8 cellular contexts compared by ENCODE assay signal in genomic region chr2:40450066-40450841, GRCh38. TPM values are rescaled to one million over a fixed set of nuclear protein-coding genes. Genes with fewer than 3 reads are reported as not detected.
DNase-seq lines count a peak whose midpoint lies in the region; ATAC-seq, FAIRE-seq and TF ChIP-seq lines count a peak whose summit lies in the region.

No MANE protein-coding gene starts in this region.

- H3K4me3 Mint-ChIP-seq in effector memory CD8-positive, alpha-beta T cell = no peak overlapping the region

- peaks cover 24 to 34% of the 10 kb centered on the region in 2 donors for H3K27me3 Mint-ChIP-seq in effector memory CD8-positive, alpha-beta T cell

- no peak overlapping the region for H3K27ac ChIP-seq in A549
- no peak overlapping the region for H3K27ac ChIP-seq in ovary

- no peaks in the 10 kb centered on the region for H3K27me3 ChIP-seq in ovary

- no peak for TF ChIP-seq EP300 in A549 (IDR thresholded peaks at IDR 0.05)
- TF ChIP-seq EP300 in ovary (IDR thresholded peaks at IDR 0.05) = no peak

- TF ChIP-seq POLR2A in A549 (IDR thresholded peaks at IDR 0.05; ENCODE audit: low read length) (no peak), ovary (IDR thresholded peaks at IDR 0.05) (no peak)

- no peak for FAIRE-seq in A549 (lab: Jason Lieb, UNC)

- in situ Hi-C loops in GM13976 (cut with MboI; ENCODE audit: low sequenced_read_pairs, unreplicated experiment) = no loop called here

- peaks cover 2 to 7% of the 10 kb centered on the region in 2 donors for H3K9me3 Mint-ChIP-seq in effector memory CD8-positive, alpha-beta T cell

- peaks cover 0 to 3% of the 10 kb centered on the region in 2 donors for H3K4me1 Mint-ChIP-seq in effector memory CD8-positive, alpha-beta T cell (ENCODE audit: low read depth in 2 of 2)

- H3K4me3 ChIP-seq in A549 (peak overlapping the region; percentile 57), fibroblast of pulmonary artery (replicated peaks; ENCODE audit: low read depth, low read length) (peak overlapping the region; percentile 67), ovary (peak overlapping the region; percentile 59)

- no peak; a peak in 1 of 5 replicates for TF ChIP-seq RAD21 in A549 (conservative IDR thresholded peaks at IDR 0.05 in 1 of 2, IDR thresholded peaks at IDR 0.05 in 1 of 2)

- intact Hi-C loops in ovary (cut with DNase I) = no loop called here

- H3K4me2 ChIP-seq in A549 = peak overlapping the region; percentile 99

- H3K27ac Mint-ChIP-seq in effector memory CD8-positive, alpha-beta T cell = no peak overlapping the region

- DNase-seq in A549 (ENCODE audit: low read depth in 1 of 2, low spot score in 1 of 2) = no peak
- peak; percentile 5 for DNase-seq in GM13976 (ENCODE audit: low spot score)
- DNase-seq in SIG-M5 (lab: John Stamatoyannopoulos, UW) = peak; percentile 68
- DNase-seq in fibroblast of pulmonary artery (ENCODE audit: low read depth) = peak; percentile 30
- DNase-seq in ovary = peak in 2 of 5 donors; percentile 22 to 33
- DNase-seq in effector memory CD8-positive, alpha-beta T cell = no peak
- no peak for DNase-seq in inferior parietal cortex (ENCODE audit: extremely low spot score)
- DNase-seq in cortex of kidney (lab: John Stamatoyannopoulos, UW) = no peak

- H3K9me3 ChIP-seq in A549 (no peaks in the 10 kb centered on the region), ovary (no peaks in the 10 kb centered on the region)

- no peak for TF ChIP-seq CTCF in A549 (IDR thresholded peaks at IDR 0.05)
- no peak for TF ChIP-seq CTCF in GM13976 (IDR thresholded peaks at IDR 0.05; ENCODE audit: borderline replicate concordance, control extremely low read depth, extremely low read depth, insufficient read depth, missing control alignments)
- peak; percentile 6 for TF ChIP-seq CTCF in fibroblast of pulmonary artery (IDR thresholded peaks at IDR 0.05; ENCODE audit: low read length, missing control alignments)
- TF ChIP-seq CTCF in ovary (IDR thresholded peaks at IDR 0.05) = no peak

- 26% methylated on average over 14 of the region's 14 CpGs for WGBS in A549 (ENCODE audit: missing lambda C conversion rate)
- WGBS in ovary, 3 donors = 4 to 6% (median 5%) methylated on average over 14 of the region's 14 CpGs

- POLR2A ChIA-PET in A549 (lab: Yijun Ruan, JAX) = interaction anchor here (0.9 to 1.5 kb wide), 2 partner anchors 9 to 15 kb away, joined by 3 to 4 read pairs; no protein-coding TSS in a partner anchor

- no peaks in the 10 kb centered on the region for H3K36me3 ChIP-seq in ovary

- H3K4me1 ChIP-seq in A549 = peaks cover 13% of the 10 kb centered on the region; the same call in 1 of the 3 replicates
- H3K4me1 ChIP-seq in ovary (ENCODE audit: insufficient read depth) = peaks cover 4% of the 10 kb centered on the region

- H3K36me3 Mint-ChIP-seq in effector memory CD8-positive, alpha-beta T cell (ENCODE audit: insufficient read depth) = no peaks in the 10 kb centered on the region

- peak; percentile 10 to 18; a peak in 4 of 6 replicates for ATAC-seq in A549
- no peak for ATAC-seq in effector memory CD8-positive, alpha-beta T cell (replicated peaks)

- CTCF ChIA-PET in A549 (lab: Yijun Ruan, JAX) = interaction anchor here (0.7 to 4.4 kb wide), 12 partner anchors 11 to 206 kb away, joined by 3 to 29 read pairs (median 5); no protein-coding TSS in a partner anchor

TF ChIP-seq in A549, 52 proteins besides CTCF, POLR2A, EP300 and RAD21:
- TF ChIP-seq CHD4 (IDR thresholded peaks at IDR 0.05; ENCODE audit: borderline replicate concordance) (no peak), ZC3H11A (IDR thresholded peaks at IDR 0.05) (no peak), CHD2 (IDR thresholded peaks at IDR 0.05; ENCODE audit: low read length, partially characterized antibody) (no peak), KDM1A (IDR thresholded peaks at IDR 0.05; ENCODE audit: low read depth) (no peak), NPAS2 (CRISPR knock-in tag; IDR thresholded peaks at IDR 0.05; ENCODE audit: borderline replicate concordance) (no peak), HEYL (CRISPR knock-in tag; IDR thresholded peaks at IDR 0.05) (no peak)

RNA-seq across cellular contexts. Expression of gene SLC8A1, which starts 1.6 kb away (rescaled TPM):
- polyA plus RNA-seq in A549 (2011; rRNA removed) (0.90 and 0.92 TPM in 2 replicates), A549 (2017; fragmentation: RNase III; extraction: RNeasy Plus Mini Kit Qiagen cat#74134 plus additional on column Dnase treatment) (0.28 to 0.49 TPM (median 0.39 TPM) in 3 replicates), ovary (10 to 100 TPM in 1 of 2 donors, 1 to 10 TPM in 1; 1.3 to 17.5 TPM)
- 0.21 and 0.25 TPM in 2 replicates for polyA plus RNA-seq in A549 (2012; cell fraction: cytosol; rRNA removed)
- 0.19 and 0.20 TPM in 2 replicates for polyA plus RNA-seq in A549 (2012; cell fraction: nucleus; rRNA removed)
- polyA minus RNA-seq in A549 (2011; rRNA and poly(A)+ RNA removed) = 4.5 and 4.8 TPM in 2 replicates
- total RNA-seq in ovary = 10 to 100 TPM in 2 of 7 donors, 1 to 10 TPM in 5; 1.7 to 19.7 (median 7.7) TPM

Comparison
In these comparisons a context has a peak if more than half of its experiments do, and no peak if none do; other contexts are left out.
1. DNase-seq: peak in GM13976 (single experiment), SIG-M5 (single experiment) and fibroblast of pulmonary artery (single experiment); none in A549 (0 of 2), effector memory CD8-positive, alpha-beta T cell (0 of 3), inferior parietal cortex (single experiment) and cortex of kidney (single experiment).
2. Peak in every context shown above with its lines, with median percentiles within 50 percentile points of each other: H3K4me3 ChIP-seq.